Comparison of ENCODE assay signal across 10 cellular contexts in genomic region chr15:26866298-26867198, GRCh38. TPM values are rescaled to one million over a fixed set of nuclear protein-coding genes. Genes with fewer than 3 reads are reported as not detected.
DNase-seq lines count a peak whose midpoint lies in the region; TF ChIP-seq lines count a peak whose summit lies in the region.
"Had no signal": no experiment of that assay in that cellular context is flagged by ENCODE, and none has a peak within 500 bp of the region (broad histone marks: within the 10 kb centered on the region; RNA-seq: fewer than 3 reads in every experiment).

Gene GABRA5, plus strand, starts transcription at chr15:26867062. Its CDS starts 2,187 bp downstream, at chr15:26869249.

- peaks cover 0 to 4% (median 0%) of the 10 kb centered on the region in 3 donors for H3K36me3 Mint-ChIP-seq in immature natural killer cell

- H3K4me1 ChIP-seq in ascending aorta = no peaks in the 10 kb centered on the region

- H3K27me3 ChIP-seq in kidney epithelial cell (ENCODE audit: control insufficient read depth, insufficient read depth, low read length) = peaks cover 39% of the 10 kb centered on the region
- peaks cover 10% of the 10 kb centered on the region for H3K27me3 ChIP-seq in ascending aorta

- peaks cover 4 to 9% (median 7%) of the 10 kb centered on the region in 3 donors for H3K27me3 Mint-ChIP-seq in immature natural killer cell (ENCODE audit: low read depth in 3 of 3)

- H3K4me3 Mint-ChIP-seq in immature natural killer cell = peak within 1 kb of the TSS in 1 of 5 donors; percentile 35

- POLR2A ChIA-PET in AG04449 (lab: Yijun Ruan, JAX) = interaction anchor here (0.5 kb wide), 1 partner anchor 1387 kb away, joined by 3 read pairs; no protein-coding TSS in a partner anchor

- no peaks in the 10 kb centered on the region for H3K9me3 ChIP-seq in ascending aorta
- H3K9me3 ChIP-seq: neutrophil had no signal

- intact Hi-C loops in ascending aorta (cut with DNase I) = loop anchor here (10.0 kb wide), 1 partner anchor 1362 kb away; no protein-coding TSS in a partner anchor

- H3K27ac Mint-ChIP-seq in immature natural killer cell = no peak within 1 kb of the TSS

- DNase-seq in AG04449 (ENCODE audit: low read depth, low spot score) (no peak), HK-2 (ENCODE audit: unreplicated experiment) (peak; percentile 11), astrocyte of the spinal cord (ENCODE audit: low read depth, low spot score) (peak; percentile 28), kidney epithelial cell (ENCODE audit: low read depth) (no peak), ascending aorta (ENCODE audit: low spot score in 2 of 2) (no peak), HT-29 (ENCODE audit: low spot score) (no peak), immature natural killer cell (no peak)
- DNase-seq in stimulated activated CD4-positive, alpha-beta T cell treated with anti-CD3 and anti-CD28 coated beads, Interleukin-2, amount 100 ng/mL, for 24 hours = no peak
- DNase-seq: T-helper 9 cell had no signal

- H3K4me3 ChIP-seq in AG04449 (ENCODE audit: low read depth, low read length) = peak within 1 kb of the TSS; percentile 53
- H3K4me3 ChIP-seq in astrocyte of the spinal cord (ENCODE audit: low read depth, low read length) = peak within 1 kb of the TSS; percentile 13
- H3K4me3 ChIP-seq in kidney epithelial cell (ENCODE audit: low read depth, low read length) = no peak within 1 kb of the TSS
- peak within 1 kb of the TSS in 1 of 2 donors; percentile 49 for H3K4me3 ChIP-seq in ascending aorta

- TF ChIP-seq CTCF in AG04449 (IDR thresholded peaks at IDR 0.05; ENCODE audit: insufficient read depth, low read length, missing control alignments) = peak; percentile 57
- peak; percentile 25 for TF ChIP-seq CTCF in astrocyte of the spinal cord (IDR thresholded peaks at IDR 0.05; ENCODE audit: low read depth, low read length)
- TF ChIP-seq CTCF in kidney epithelial cell (IDR thresholded peaks at IDR 0.05; ENCODE audit: insufficient read depth, low read length, poor library complexity, severe bottlenecking) = peak; percentile 26
- TF ChIP-seq CTCF in ascending aorta (IDR thresholded peaks at IDR 0.05) = no peak

- in situ Hi-C loops in astrocyte of the spinal cord (cut with HindIII; ENCODE audit: low sequenced_read_pairs) = no loop called here

- CTCF ChIA-PET in AG04449 (lab: Yijun Ruan, JAX) = no interaction called here

- H3K36me3 ChIP-seq in kidney epithelial cell (ENCODE audit: control insufficient read depth, insufficient read depth, low read length) = no peaks in the 10 kb centered on the region
- no peaks in the 10 kb centered on the region for H3K36me3 ChIP-seq in ascending aorta
- H3K36me3 ChIP-seq: neutrophil had no signal

- H3K9me3 Mint-ChIP-seq in immature natural killer cell = peaks cover 0 to 8% (median 0%) of the 10 kb centered on the region in 6 donors

- no peaks in the 10 kb centered on the region for H3K4me1 Mint-ChIP-seq in immature natural killer cell

- H3K27ac ChIP-seq in ascending aorta = no peak within 1 kb of the TSS
- H3K27ac ChIP-seq: neutrophil had no signal

RNA-seq across cellular contexts. Expression of gene GABRA5, which starts in this region (rescaled TPM):
- total RNA-seq in kidney epithelial cell = 0.21 TPM in 1 of 2 replicates, not detected in the other
- total RNA-seq in ascending aorta = not detected
- not detected in 2 replicates for total RNA-seq in HT-29 (2014; rRNA removed; shearing (Covaris generic))
- polyA plus RNA-seq in immature natural killer cell = not detected

Comparison
In these comparisons a context has a peak if more than half of its experiments do, and no peak if none do; other contexts are left out.
1. DNase-seq: peak in HK-2 (single experiment) and astrocyte of the spinal cord (single experiment); none in AG04449 (single experiment), kidney epithelial cell (single experiment), ascending aorta (0 of 2), HT-29 (single experiment), stimulated activated CD4-positive, alpha-beta T cell treated with anti-CD3 and anti-CD28 coated beads, Interleukin-2, amount 100 ng/mL, for 24 hours (0 of 2) and immature natural killer cell (0 of 3).
2. CTCF ChIP-seq: peak in AG04449 (single experiment), astrocyte of the spinal cord (single experiment) and kidney epithelial cell (single experiment); none in ascending aorta (0 of 3).